In genomic region chr2:149033716-149034115, GRCh38 we compare ENCODE assay signal across 19 cellular contexts. TPM values are rescaled to one million over a fixed set of nuclear protein-coding genes. Genes with fewer than 3 reads are reported as not detected.
A peak's percentile ranks its signal among the peaks of the same experiment; 100 is the strongest.
DNase-seq lines count a peak whose midpoint lies in the region; ATAC-seq, FAIRE-seq and TF ChIP-seq lines count a peak whose summit lies in the region.
"Had no signal": no experiment of that assay in that cellular context is flagged by ENCODE, and none has a peak within 500 bp of the region (broad histone marks: within the 10 kb centered on the region; RNA-seq: fewer than 3 reads in every experiment).

No MANE protein-coding gene starts in this region.

- no peaks in the 10 kb centered on the region for H4K20me1 ChIP-seq in PC-3 (ENCODE audit: low read length)

- POLR2A ChIA-PET in PC-3 (lab: Charles Lee; ENCODE audit: unreplicated experiment): no interaction called here

- no peaks in the 10 kb centered on the region for H3K79me2 ChIP-seq in PC-3 (ENCODE audit: low read length)

- no peak overlapping the region for H3K27ac ChIP-seq in PC-3 (ENCODE audit: low read length)
- H3K27ac ChIP-seq in WERI-Rb-1: no peak overlapping the region
- H3K27ac ChIP-seq: suprapubic skin had no signal

- TF ChIP-seq CTCF in PC-3 (conservative IDR thresholded peaks at IDR 0.05; ENCODE audit: low read depth, low read length): no peak
- TF ChIP-seq CTCF in WERI-Rb-1 (IDR thresholded peaks at IDR 0.05; ENCODE audit: low read depth, low read length): no peak

- DNase-seq in GM12891 (ENCODE audit: insufficient read length, low spot score) (no peak), NCI-H2107 (lab: John Stamatoyannopoulos, UW) (peak; percentile 51), PC-3 (peak; percentile 32), mucosa of gallbladder (ENCODE audit: low spot score) (peak; percentile 51), superior temporal gyrus (ENCODE audit: extremely low spot score) (no peak), Kasumi-1 (lab: John Stamatoyannopoulos, UW) (no peak), WERI-Rb-1 (no peak)
- DNase-seq: activated CD4-positive, alpha-beta T cell treated with anti-CD3 and anti-CD28 coated beads for 36 hours; activated CD8-positive, alpha-beta memory T cell treated with anti-CD3 and anti-CD28 coated beads, Interleukin-2, amount 50 U/mL, for 48 hours; activated naive CD4-positive, alpha-beta T cell treated with anti-CD3 and anti-CD28 coated beads, Interleukin-2, amount 10 ng/mL, durations not matched to agents 7 days and 5 days; naive thymus-derived CD4-positive, alpha-beta T cell; NCI-H524 treated with DMSO at 0.1 percent for 48 hours; T-helper 2 cell had no signal

- no peak for ATAC-seq in PC-3
- no peak for ATAC-seq in GM19351 (IDR thresholded peaks at IDR 0.05; ENCODE audit: unreplicated experiment)
- ATAC-seq: activated CD4-positive, alpha-beta T cell treated with anti-CD3 and anti-CD28 coated beads for 36 hours; naive thymus-derived CD4-positive, alpha-beta T cell had no signal

- TF ChIP-seq POLR2A in GM12891 (IDR thresholded peaks at IDR 0.05; ENCODE audit: low read depth, low read length): no peak

- no peak overlapping the region for H3K4me2 ChIP-seq in PC-3 (ENCODE audit: low read length)

- no peaks in the 10 kb centered on the region for H3K9me3 ChIP-seq in PC-3 (ENCODE audit: low read length)
- H3K9me3 ChIP-seq in WERI-Rb-1 (ENCODE audit: severe bottlenecking): no peaks in the 10 kb centered on the region
- H3K9me3 ChIP-seq: suprapubic skin had no signal

- peaks cover under 1% of the 10 kb centered on the region; the same call in 1 of the 2 replicates for H3K4me1 ChIP-seq in PC-3 (ENCODE audit: insufficient read depth, low read length)

- intact Hi-C loops in PC-3 (cut with micrococcal nuclease): no loop called here

- H3K36me3 ChIP-seq in PC-3 (ENCODE audit: low read depth, low read length) (no peaks in the 10 kb centered on the region), WERI-Rb-1 (no peaks in the 10 kb centered on the region)
- H3K36me3 ChIP-seq: suprapubic skin had no signal

- H2AFZ ChIP-seq in PC-3 (ENCODE audit: low read length): no peak overlapping the region

- no peaks in the 10 kb centered on the region for H3K9me2 ChIP-seq in PC-3 (replicated peaks; ENCODE audit: low read length)

- no peaks in the 10 kb centered on the region for H3F3A ChIP-seq in PC-3 (ENCODE audit: low read length, unreplicated experiment)

- no TSS peak for BruUV-seq in PC-3 (replicated peaks; lab: Mats Ljungman, UMichigan)

- CTCF ChIA-PET in PC-3 (lab: Charles Lee): no interaction called here

- H3K4me3 ChIP-seq in PC-3 (ENCODE audit: low read length): no peak overlapping the region
- no peak overlapping the region for H3K4me3 ChIP-seq in WERI-Rb-1 (ENCODE audit: low read depth, low read length)
- H3K4me3 ChIP-seq: suprapubic skin had no signal

- no peaks in the 10 kb centered on the region for H3K27me3 ChIP-seq in PC-3 (ENCODE audit: low read length)
- H3K27me3 ChIP-seq in WERI-Rb-1 (ENCODE audit: insufficient read depth, low read depth, severe bottlenecking): peaks cover 44% of the 10 kb centered on the region

- FAIRE-seq in GM12891 (lab: Jason Lieb, UNC): peak; percentile 33
- FAIRE-seq: D721Med, GM18507, GM19239 had no signal

- no peak overlapping the region for H3K9ac ChIP-seq in PC-3 (ENCODE audit: low read length)

TF ChIP-seq in GM12891, 5 proteins besides CTCF, POLR2A, EP300 and RAD21:
- TF ChIP-seq POLR2AphosphoS5 (IDR thresholded peaks at IDR 0.05; ENCODE audit: low read depth, low read length): no peak
- TF ChIP-seq SPI1 (IDR thresholded peaks at IDR 0.05; ENCODE audit: low read depth, low read length): no peak
- TF ChIP-seq POU2F2 (IDR thresholded peaks at IDR 0.05; ENCODE audit: low read depth, low read length): no peak
- TF ChIP-seq PAX5 (IDR thresholded peaks at IDR 0.05; ENCODE audit: insufficient read depth, low read length, severe bottlenecking): no peak
- no peak for TF ChIP-seq TAF1 (IDR thresholded peaks at IDR 0.05; ENCODE audit: low read depth, low read length)

RNA-seq across cellular contexts. Expression of gene LYPD6B, which starts 4.8 kb away (rescaled TPM):
- polyA plus RNA-seq in GM12891 (2012; ENCODE audit: low read depth, missing spikeins): 2.2 TPM
- total RNA-seq in PC-3 (2014; rRNA removed): 1.9 and 2.0 TPM in 2 replicates
- 98.5 TPM for total RNA-seq in mucosa of gallbladder
- total RNA-seq: activated CD4-positive, alpha-beta T cell treated with anti-CD3 and anti-CD28 coated beads for 36 hours; dermis microvascular lymphatic vessel endothelial cell had no signal
- polyA plus RNA-seq: naive thymus-derived CD4-positive, alpha-beta T cell had no signal

Comparison
In these comparisons a context has a peak if more than half of its experiments do, and no peak if none do; other contexts are left out.
1. DNase-seq: peak in NCI-H2107 (single experiment), PC-3 (single experiment) and mucosa of gallbladder (single experiment); none in GM12891 (single experiment), superior temporal gyrus (single experiment), Kasumi-1 (0 of 2) and WERI-Rb-1 (single experiment).
2. RNA of gene LYPD6B, which starts 4.8 kb away (total RNA-seq): 98.5 TPM in mucosa of gallbladder (single experiment); 1.9 to 2.0 TPM in PC-3; every median in the first group is over 10 times any median in the second.